ENCODE assay signal across 1 cellular context in the genomic region with DNA sequence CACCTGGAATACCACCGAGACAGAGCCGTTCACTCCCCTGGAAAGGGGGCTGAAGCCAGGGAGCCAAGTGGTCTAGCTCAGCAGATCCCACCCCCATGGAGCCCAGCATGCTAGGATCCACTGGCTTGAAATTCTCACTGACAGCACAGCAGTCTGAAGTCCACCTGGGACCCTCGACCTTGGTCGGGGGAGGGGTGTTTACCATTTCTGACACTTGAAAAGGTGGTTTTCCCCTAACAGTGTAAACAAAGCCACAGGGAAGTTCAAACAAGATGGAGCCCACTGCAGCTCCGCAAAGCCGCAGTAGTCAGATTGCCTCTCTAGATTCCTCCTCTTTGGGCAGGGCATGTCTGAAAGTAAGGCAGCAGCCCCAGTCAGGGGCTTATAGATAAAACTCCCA.
TF ChIP-seq lines count a peak whose summit lies in the region.

No MANE protein-coding gene starts in this region.

TF ChIP-seq in HepG2, 621 proteins besides CTCF, POLR2A, EP300 and RAD21 (continued from another document and continues in another):
- peak; percentile 62; the same call in 1 of the 2 replicates for TF ChIP-seq HMG20A (CRISPR knock-in tag; IDR thresholded peaks at IDR 0.05; ENCODE audit: borderline replicate concordance)
- TF ChIP-seq GABPA (IDR thresholded peaks at IDR 0.05; ENCODE audit: low read depth, low read length): no peak
- TF ChIP-seq GABPA (CRISPR knock-in tag; IDR thresholded peaks at IDR 0.05; ENCODE audit: low read depth): 0 out of 2 replicates have a peak, but pooled peaks have one; percentile 29
- peak; percentile 37; the same call in 1 of the 2 replicates for TF ChIP-seq ZNF607 (CRISPR knock-in tag; IDR thresholded peaks at IDR 0.05; ENCODE audit: borderline replicate concordance)
- TF ChIP-seq ZNF501 (CRISPR knock-in tag; IDR thresholded peaks at IDR 0.05): peak; percentile 54; the same call in 1 of the 2 replicates
- TF ChIP-seq ASH2L (IDR thresholded peaks at IDR 0.05; ENCODE audit: insufficient read length, low read depth, low read length): peak; percentile 40
- TF ChIP-seq, protein P1, sequence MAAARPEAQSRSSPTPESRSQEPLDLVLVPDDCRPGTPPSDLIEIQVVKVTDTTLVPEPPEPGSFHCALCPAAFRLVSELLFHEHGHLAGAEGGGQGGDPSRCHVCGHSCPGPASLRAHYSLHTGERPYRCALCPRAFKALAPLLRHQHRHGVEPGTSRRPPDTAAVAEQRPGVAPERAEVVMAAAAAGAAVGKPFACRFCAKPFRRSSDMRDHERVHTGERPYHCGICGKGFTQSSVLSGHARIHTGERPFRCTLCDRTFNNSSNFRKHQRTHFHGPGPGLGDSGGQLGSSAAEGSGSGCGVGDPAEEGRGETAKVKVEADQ (CRISPR knock-in tag; IDR thresholded peaks at IDR 0.05; ENCODE audit: borderline replicate concordance): peak; percentile 36; the same call in 1 of the 2 replicates
- no peak for TF ChIP-seq PCBP1 (IDR thresholded peaks at IDR 0.05; ENCODE audit: borderline replicate concordance, low read depth, low read length)
- TF ChIP-seq, protein P2, sequence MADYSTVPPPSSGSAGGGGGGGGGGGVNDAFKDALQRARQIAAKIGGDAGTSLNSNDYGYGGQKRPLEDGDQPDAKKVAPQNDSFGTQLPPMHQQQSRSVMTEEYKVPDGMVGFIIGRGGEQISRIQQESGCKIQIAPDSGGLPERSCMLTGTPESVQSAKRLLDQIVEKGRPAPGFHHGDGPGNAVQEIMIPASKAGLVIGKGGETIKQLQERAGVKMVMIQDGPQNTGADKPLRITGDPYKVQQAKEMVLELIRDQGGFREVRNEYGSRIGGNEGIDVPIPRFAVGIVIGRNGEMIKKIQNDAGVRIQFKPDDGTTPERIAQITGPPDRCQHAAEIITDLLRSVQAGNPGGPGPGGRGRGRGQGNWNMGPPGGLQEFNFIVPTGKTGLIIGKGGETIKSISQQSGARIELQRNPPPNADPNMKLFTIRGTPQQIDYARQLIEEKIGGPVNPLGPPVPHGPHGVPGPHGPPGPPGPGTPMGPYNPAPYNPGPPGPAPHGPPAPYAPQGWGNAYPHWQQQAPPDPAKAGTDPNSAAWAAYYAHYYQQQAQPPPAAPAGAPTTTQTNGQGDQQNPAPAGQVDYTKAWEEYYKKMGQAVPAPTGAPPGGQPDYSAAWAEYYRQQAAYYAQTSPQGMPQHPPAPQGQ (CRISPR knock-in tag; IDR thresholded peaks at IDR 0.05; ENCODE audit: borderline replicate concordance): no peak
- TF ChIP-seq MAZ (IDR thresholded peaks at IDR 0.05; ENCODE audit: borderline replicate concordance, low read depth, low read length): no peak
- peak; percentile 67; the same call in 1 of the 2 replicates for TF ChIP-seq MAZ (CRISPR knock-in tag; IDR thresholded peaks at IDR 0.05; ENCODE audit: low read depth)
- peak; percentile 85 for TF ChIP-seq TBX2 (CRISPR knock-in tag; IDR thresholded peaks at IDR 0.05; ENCODE audit: borderline replicate concordance)
- TF ChIP-seq NCOR1 (IDR thresholded peaks at IDR 0.05; ENCODE audit: borderline replicate concordance, low read length): peak; percentile 48; the same call in 1 of the 2 replicates
- TF ChIP-seq, protein P3, sequence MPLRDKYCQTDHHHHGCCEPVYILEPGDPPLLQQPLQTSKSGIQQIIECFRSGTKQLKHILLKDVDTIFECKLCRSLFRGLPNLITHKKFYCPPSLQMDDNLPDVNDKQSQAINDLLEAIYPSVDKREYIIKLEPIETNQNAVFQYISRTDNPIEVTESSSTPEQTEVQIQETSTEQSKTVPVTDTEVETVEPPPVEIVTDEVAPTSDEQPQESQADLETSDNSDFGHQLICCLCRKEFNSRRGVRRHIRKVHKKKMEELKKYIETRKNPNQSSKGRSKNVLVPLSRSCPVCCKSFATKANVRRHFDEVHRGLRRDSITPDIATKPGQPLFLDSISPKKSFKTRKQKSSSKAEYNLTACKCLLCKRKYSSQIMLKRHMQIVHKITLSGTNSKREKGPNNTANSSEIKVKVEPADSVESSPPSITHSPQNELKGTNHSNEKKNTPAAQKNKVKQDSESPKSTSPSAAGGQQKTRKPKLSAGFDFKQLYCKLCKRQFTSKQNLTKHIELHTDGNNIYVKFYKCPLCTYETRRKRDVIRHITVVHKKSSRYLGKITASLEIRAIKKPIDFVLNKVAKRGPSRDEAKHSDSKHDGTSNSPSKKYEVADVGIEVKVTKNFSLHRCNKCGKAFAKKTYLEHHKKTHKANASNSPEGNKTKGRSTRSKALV (CRISPR knock-in tag; IDR thresholded peaks at IDR 0.05): no peak
- TF ChIP-seq, protein P4, sequence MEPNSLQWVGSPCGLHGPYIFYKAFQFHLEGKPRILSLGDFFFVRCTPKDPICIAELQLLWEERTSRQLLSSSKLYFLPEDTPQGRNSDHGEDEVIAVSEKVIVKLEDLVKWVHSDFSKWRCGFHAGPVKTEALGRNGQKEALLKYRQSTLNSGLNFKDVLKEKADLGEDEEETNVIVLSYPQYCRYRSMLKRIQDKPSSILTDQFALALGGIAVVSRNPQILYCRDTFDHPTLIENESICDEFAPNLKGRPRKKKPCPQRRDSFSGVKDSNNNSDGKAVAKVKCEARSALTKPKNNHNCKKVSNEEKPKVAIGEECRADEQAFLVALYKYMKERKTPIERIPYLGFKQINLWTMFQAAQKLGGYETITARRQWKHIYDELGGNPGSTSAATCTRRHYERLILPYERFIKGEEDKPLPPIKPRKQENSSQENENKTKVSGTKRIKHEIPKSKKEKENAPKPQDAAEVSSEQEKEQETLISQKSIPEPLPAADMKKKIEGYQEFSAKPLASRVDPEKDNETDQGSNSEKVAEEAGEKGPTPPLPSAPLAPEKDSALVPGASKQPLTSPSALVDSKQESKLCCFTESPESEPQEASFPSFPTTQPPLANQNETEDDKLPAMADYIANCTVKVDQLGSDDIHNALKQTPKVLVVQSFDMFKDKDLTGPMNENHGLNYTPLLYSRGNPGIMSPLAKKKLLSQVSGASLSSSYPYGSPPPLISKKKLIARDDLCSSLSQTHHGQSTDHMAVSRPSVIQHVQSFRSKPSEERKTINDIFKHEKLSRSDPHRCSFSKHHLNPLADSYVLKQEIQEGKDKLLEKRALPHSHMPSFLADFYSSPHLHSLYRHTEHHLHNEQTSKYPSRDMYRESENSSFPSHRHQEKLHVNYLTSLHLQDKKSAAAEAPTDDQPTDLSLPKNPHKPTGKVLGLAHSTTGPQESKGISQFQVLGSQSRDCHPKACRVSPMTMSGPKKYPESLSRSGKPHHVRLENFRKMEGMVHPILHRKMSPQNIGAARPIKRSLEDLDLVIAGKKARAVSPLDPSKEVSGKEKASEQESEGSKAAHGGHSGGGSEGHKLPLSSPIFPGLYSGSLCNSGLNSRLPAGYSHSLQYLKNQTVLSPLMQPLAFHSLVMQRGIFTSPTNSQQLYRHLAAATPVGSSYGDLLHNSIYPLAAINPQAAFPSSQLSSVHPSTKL (CRISPR knock-in tag; IDR thresholded peaks at IDR 0.05): peak; percentile 87
- TF ChIP-seq ESRRA (CRISPR knock-in tag; IDR thresholded peaks at IDR 0.05; ENCODE audit: low read depth): peak; percentile 69; the same call in 1 of the 2 replicates
- TF ChIP-seq MEIS2 (CRISPR knock-in tag; IDR thresholded peaks at IDR 0.05): peak; percentile 87
- TF ChIP-seq ZSCAN30 (CRISPR knock-in tag; IDR thresholded peaks at IDR 0.05): no peak
- 0 out of 2 replicates have a peak, but pooled peaks have one; percentile 19 for TF ChIP-seq ZNF121 (CRISPR knock-in tag; IDR thresholded peaks at IDR 0.05)
- TF ChIP-seq STAG1 (CRISPR knock-in tag; IDR thresholded peaks at IDR 0.05): 0 out of 2 replicates have a peak, but pooled peaks have one; percentile 11
- TF ChIP-seq, protein P5, sequence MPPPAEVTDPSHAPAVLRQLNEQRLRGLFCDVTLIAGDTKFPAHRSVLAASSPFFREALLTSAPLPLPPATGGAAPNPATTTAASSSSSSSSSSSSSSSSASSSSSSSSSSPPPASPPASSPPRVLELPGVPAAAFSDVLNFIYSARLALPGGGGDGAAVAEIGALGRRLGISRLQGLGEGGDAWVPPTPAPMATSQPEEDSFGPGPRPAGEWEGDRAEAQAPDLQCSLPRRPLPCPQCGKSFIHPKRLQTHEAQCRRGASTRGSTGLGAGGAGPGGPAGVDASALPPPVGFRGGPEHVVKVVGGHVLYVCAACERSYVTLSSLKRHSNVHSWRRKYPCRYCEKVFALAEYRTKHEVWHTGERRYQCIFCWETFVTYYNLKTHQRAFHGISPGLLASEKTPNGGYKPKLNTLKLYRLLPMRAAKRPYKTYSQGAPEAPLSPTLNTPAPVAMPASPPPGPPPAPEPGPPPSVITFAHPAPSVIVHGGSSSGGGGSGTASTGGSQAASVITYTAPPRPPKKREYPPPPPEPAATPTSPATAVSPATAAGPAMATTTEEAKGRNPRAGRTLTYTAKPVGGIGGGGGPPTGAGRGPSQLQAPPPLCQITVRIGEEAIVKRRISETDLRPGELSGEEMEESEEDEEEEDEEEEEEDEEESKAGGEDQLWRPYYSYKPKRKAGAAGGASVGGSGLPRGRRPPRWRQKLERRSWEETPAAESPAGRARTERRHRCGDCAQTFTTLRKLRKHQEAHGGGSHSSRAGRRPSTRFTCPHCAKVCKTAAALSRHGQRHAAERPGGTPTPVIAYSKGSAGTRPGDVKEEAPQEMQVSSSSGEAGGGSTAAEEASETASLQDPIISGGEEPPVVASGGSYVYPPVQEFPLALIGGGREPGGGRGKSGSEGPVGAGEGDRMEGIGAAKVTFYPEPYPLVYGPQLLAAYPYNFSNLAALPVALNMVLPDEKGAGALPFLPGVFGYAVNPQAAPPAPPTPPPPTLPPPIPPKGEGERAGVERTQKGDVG (CRISPR knock-in tag; IDR thresholded peaks at IDR 0.05; ENCODE audit: borderline replicate concordance): peak; percentile 80; the same call in 1 of the 2 replicates
- peak; percentile 35; the same call in 1 of the 2 replicates for TF ChIP-seq SP5 (CRISPR knock-in tag; IDR thresholded peaks at IDR 0.05; ENCODE audit: borderline replicate concordance, low read depth)
- TF ChIP-seq SOX5 (CRISPR knock-in tag; IDR thresholded peaks at IDR 0.05; ENCODE audit: borderline replicate concordance): peak; percentile 70; the same call in 1 of the 2 replicates
- no peak for TF ChIP-seq ZNF766 (CRISPR knock-in tag; IDR thresholded peaks at IDR 0.05; ENCODE audit: borderline replicate concordance)
- no peak for TF ChIP-seq SOX13 (IDR thresholded peaks at IDR 0.05)
- peak in 1 of 2 experiments; percentile 71; a peak in 2 of 4 replicates for TF ChIP-seq SOX13 (CRISPR knock-in tag; conservative IDR thresholded peaks at IDR 0.05 in 1 of 2, IDR thresholded peaks at IDR 0.05 in 1 of 2)
- peak; percentile 32; the same call in 1 of the 2 replicates for TF ChIP-seq CBFB (CRISPR knock-in tag; IDR thresholded peaks at IDR 0.05)
- TF ChIP-seq, protein P6, sequence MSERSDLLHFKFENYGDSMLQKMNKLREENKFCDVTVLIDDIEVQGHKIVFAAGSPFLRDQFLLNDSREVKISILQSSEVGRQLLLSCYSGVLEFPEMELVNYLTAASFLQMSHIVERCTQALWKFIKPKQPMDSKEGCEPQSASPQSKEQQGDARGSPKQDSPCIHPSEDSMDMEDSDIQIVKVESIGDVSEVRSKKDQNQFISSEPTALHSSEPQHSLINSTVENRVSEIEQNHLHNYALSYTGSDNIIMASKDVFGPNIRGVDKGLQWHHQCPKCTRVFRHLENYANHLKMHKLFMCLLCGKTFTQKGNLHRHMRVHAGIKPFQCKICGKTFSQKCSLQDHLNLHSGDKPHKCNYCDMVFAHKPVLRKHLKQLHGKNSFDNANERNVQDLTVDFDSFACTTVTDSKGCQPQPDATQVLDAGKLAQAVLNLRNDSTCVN (CRISPR knock-in tag; IDR thresholded peaks at IDR 0.05; ENCODE audit: borderline replicate concordance): 0 out of 2 replicates have a peak, but pooled peaks have one; percentile 17
- TF ChIP-seq PHF21A (CRISPR knock-in tag; IDR thresholded peaks at IDR 0.05): peak; percentile 38; the same call in 1 of the 2 replicates
- TF ChIP-seq, protein P7, sequence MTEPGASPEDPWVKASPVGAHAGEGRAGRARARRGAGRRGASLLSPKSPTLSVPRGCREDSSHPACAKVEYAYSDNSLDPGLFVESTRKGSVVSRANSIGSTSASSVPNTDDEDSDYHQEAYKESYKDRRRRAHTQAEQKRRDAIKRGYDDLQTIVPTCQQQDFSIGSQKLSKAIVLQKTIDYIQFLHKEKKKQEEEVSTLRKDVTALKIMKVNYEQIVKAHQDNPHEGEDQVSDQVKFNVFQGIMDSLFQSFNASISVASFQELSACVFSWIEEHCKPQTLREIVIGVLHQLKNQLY (CRISPR knock-in tag; IDR thresholded peaks at IDR 0.05): peak; percentile 27; the same call in 1 of the 2 replicates
- peak; percentile 66 for TF ChIP-seq RXRB (CRISPR knock-in tag; IDR thresholded peaks at IDR 0.05; ENCODE audit: borderline replicate concordance)
- TF ChIP-seq ZZZ3 (CRISPR knock-in tag; IDR thresholded peaks at IDR 0.05; ENCODE audit: borderline replicate concordance): no peak
- TF ChIP-seq, protein P8, sequence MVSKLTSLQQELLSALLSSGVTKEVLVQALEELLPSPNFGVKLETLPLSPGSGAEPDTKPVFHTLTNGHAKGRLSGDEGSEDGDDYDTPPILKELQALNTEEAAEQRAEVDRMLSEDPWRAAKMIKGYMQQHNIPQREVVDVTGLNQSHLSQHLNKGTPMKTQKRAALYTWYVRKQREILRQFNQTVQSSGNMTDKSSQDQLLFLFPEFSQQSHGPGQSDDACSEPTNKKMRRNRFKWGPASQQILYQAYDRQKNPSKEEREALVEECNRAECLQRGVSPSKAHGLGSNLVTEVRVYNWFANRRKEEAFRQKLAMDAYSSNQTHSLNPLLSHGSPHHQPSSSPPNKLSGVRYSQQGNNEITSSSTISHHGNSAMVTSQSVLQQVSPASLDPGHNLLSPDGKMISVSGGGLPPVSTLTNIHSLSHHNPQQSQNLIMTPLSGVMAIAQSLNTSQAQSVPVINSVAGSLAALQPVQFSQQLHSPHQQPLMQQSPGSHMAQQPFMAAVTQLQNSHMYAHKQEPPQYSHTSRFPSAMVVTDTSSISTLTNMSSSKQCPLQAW (CRISPR knock-in tag; IDR thresholded peaks at IDR 0.05): peak; percentile 19; the same call in 1 of the 2 replicates
- TF ChIP-seq, protein P9, sequence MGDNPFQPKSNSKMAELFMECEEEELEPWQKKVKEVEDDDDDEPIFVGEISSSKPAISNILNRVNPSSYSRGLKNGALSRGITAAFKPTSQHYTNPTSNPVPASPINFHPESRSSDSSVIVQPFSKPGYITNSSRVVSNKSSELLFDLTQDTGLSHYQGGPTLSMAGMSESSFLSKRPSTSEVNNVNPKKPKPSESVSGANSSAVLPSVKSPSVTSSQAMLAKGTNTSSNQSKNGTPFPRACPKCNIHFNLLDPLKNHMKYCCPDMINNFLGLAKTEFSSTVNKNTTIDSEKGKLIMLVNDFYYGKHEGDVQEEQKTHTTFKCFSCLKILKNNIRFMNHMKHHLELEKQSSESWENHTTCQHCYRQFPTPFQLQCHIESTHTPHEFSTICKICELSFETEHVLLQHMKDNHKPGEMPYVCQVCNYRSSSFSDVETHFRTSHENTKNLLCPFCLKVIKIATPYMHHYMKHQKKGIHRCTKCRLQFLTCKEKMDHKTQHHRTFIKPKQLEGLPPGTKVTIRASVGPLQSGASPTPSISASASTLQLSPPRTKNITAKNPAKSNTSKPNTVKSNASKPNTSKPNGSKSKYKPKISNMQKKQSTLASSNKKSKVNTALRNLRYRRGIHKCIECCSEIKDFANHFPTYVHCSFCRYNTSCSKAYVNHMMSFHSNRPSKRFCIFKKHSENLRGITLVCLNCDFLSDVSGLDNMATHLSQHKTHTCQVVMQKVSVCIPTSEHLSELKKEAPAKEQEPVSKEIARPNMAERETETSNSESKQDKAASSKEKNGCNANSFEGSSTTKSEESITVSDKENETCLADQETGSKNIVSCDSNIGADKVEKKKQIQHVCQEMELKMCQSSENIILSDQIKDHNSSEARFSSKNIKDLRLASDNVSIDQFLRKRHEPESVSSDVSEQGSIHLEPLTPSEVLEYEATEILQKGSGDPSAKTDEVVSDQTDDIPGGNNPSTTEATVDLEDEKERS (CRISPR knock-in tag; IDR thresholded peaks at IDR 0.05): 0 out of 2 replicates have a peak, but pooled peaks have one; percentile 49
